In genomic region chr1:41280189-41281032, GRCh38 we compare ENCODE assay signal across 18 cellular contexts.
"Had no signal": no experiment of that assay in that cellular context is flagged by ENCODE, and none has a peak within 500 bp of the region (broad histone marks: within the 10 kb centered on the region; RNA-seq: fewer than 3 reads in every experiment).

No MANE protein-coding gene starts in this region.

- H3K27ac ChIP-seq: adrenal gland, epithelial cell of prostate, transverse colon had no signal

- H3K9me3 ChIP-seq: adrenal gland, transverse colon had no signal

- H3K4me3 ChIP-seq: adrenal gland, smooth muscle cell, transverse colon had no signal

- ATAC-seq: activated CD8-positive, alpha-beta T cell treated with anti-CD3 and anti-CD28 coated beads, Interleukin-2, amount 10 ng/mL, durations not matched to agents 7 days and 5 days; right cardiac atrium; stimulated activated memory B cell treated with anti-CD40 and anti-IgM and Interleukin-4, amounts not matched to agents 10 μg/mL and 1 μg/mL and 100 μg/mL, for 72 hours; T-cell; WTC11 had no signal

- H3K4me1 ChIP-seq: transverse colon had no signal

- H3K27me3 ChIP-seq: adrenal gland had no signal

- H3K36me3 ChIP-seq: adrenal gland, transverse colon had no signal

- DNase-seq: activated CD4-positive, alpha-beta T cell treated with anti-CD3 and anti-CD28 coated beads for 48 hours; activated CD8-positive, alpha-beta T cell treated with anti-CD3 and anti-CD28 coated beads, Interleukin-2, amount 10 ng/mL, durations not matched to agents 7 days and 5 days; activated naive CD4-positive, alpha-beta T cell treated with anti-CD3 and anti-CD28 coated beads, Interleukin-2, amount 10 ng/mL, durations not matched to agents 7 days and 5 days; adrenal gland; cortex of kidney; effector memory CD4-positive, alpha-beta T cell; hippocampal formation; kidney glomerular epithelial cell; midbrain; naive B cell; right cardiac atrium; T-cell; T1000; transverse colon had no signal
